ENCODE assay signal across 1 cellular context in the genomic region with DNA sequence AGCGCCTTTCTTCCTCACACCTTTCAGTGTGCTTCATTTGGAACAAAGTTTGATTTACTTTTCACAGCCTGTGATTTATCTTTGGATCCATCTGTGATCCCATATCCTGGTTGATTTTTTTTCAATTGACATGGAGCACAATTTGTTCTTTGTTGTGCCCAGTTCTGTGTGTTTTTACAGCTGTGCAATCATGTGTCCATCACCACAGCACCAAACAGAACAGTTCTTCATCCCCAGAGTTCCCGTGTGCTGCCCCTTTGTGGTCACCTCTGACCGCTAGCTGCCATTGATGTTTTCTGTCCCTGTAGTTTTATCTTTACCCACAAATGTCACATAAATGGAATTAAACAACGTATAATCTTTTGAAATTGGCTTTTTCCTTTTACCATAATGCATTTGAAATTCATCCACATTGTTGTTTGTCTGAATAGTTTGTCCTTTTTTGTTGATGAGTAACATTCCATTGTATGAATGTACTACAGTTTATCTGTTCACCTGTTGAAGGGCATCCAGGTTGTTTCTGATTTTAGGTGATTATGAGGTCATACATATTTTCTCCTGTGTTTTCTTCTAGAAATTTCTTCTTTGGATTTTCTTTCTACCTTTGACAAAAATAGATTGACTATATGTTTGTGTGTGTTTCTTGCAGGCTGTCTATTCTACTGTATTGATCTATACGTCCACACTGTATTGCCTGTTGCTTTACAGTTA.
TF ChIP-seq lines count a peak whose summit lies in the region.

No MANE protein-coding gene starts in this region.

TF ChIP-seq in WTC11, 78 proteins besides CTCF, POLR2A, EP300 and RAD21 (continued from another document):
- TF ChIP-seq, protein P1, sequence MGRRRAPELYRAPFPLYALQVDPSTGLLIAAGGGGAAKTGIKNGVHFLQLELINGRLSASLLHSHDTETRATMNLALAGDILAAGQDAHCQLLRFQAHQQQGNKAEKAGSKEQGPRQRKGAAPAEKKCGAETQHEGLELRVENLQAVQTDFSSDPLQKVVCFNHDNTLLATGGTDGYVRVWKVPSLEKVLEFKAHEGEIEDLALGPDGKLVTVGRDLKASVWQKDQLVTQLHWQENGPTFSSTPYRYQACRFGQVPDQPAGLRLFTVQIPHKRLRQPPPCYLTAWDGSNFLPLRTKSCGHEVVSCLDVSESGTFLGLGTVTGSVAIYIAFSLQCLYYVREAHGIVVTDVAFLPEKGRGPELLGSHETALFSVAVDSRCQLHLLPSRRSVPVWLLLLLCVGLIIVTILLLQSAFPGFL (CRISPR knock-in tag; IDR thresholded peaks at IDR 0.05; ENCODE audit: borderline replicate concordance): no peak
- no peak for TF ChIP-seq CREM (CRISPR knock-in tag; IDR thresholded peaks at IDR 0.05)
- no peak for TF ChIP-seq NR2C2 (CRISPR knock-in tag; IDR thresholded peaks at IDR 0.05)
